8 cellular contexts compared by ENCODE assay signal in the genomic region with DNA sequence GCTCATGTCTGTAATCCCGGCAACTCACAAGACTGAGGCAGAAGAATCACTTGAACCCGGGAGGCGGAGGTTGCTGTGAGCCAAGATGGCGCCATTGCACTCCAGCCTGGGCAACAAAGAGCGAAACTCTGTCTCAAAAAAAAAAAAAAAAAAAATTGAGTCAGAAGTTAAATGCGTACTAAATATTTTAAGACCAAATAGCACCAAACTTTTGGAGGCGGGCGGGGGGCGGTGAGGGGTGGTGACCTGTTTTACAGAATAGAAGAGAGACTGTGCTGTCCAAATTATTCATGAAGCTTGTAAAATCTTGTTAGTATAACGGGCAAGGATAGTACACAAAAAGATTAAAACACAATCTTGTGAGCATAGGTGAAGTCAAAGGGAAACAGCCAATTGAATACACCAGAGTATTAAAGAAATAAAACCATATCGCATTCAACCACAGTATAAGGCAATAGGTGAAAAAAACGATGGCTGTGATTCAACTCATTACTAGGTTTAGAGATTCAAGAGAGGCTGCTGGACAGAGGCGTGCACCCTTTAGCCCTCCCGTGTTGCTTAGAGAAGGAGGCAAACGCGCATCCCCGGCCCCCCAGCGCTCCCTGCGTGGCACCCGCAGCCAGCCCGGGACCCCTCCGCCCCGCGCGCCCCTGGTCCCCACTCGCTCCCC. TPM values are rescaled to one million over a fixed set of nuclear protein-coding genes. Genes with fewer than 3 reads are reported as not detected.
DNase-seq lines count a peak whose midpoint lies in the region; ATAC-seq, FAIRE-seq and TF ChIP-seq lines count a peak whose summit lies in the region.

No MANE protein-coding gene starts in this region.

- peaks cover 100% of the 10 kb centered on the region for H3K36me3 Mint-ChIP-seq in nephron progenitor cell (ENCODE audit: low read depth)

- peak; percentile 15 for FAIRE-seq in H54 (lab: Jason Lieb, UNC)

- no peak overlapping the region for H3K27ac Mint-ChIP-seq in nephron progenitor cell

- peaks cover 100% of the 10 kb centered on the region for H3K9me3 Mint-ChIP-seq in nephron progenitor cell

- TF ChIP-seq CTCF in AG10803 (conservative IDR thresholded peaks at IDR 0.05; ENCODE audit: low read length) (no peak), nephron progenitor cell (IDR thresholded peaks at IDR 0.05) (no peak)

- intact Hi-C loops in posterior vena cava (cut with DNase I) = no loop called here

- in situ Hi-C loops in SK-MEL-5 (cut with HindIII; ENCODE audit: low pct_unique_long_range_greater_than_20kb, low sequenced_read_pairs) = no loop called here

- peak overlapping the region; percentile 82 for H3K27ac ChIP-seq in epithelial cell of prostate

- no peak for TF ChIP-seq POLR2A in H54 (IDR thresholded peaks at IDR 0.05; ENCODE audit: low read depth, low read length)

- H3K27me3 Mint-ChIP-seq in nephron progenitor cell (ENCODE audit: low read depth, poor library complexity) = peaks cover 6% of the 10 kb centered on the region

- ATAC-seq in GM18868 (IDR thresholded peaks at IDR 0.05; ENCODE audit: unreplicated experiment) = no peak

- DNase-seq in AG10803 (ENCODE audit: low read depth) = peak; percentile 14
- DNase-seq in H54 (ENCODE audit: insufficient read length, low spot score) = no peak
- DNase-seq in SK-MEL-5 (ENCODE audit: low read depth, low spot score) = peak; percentile 38
- no peak for DNase-seq in epithelial cell of prostate (ENCODE audit: low read depth, low spot score)
- peak; percentile 6 for DNase-seq in nephron progenitor cell
- no peak for DNase-seq in posterior vena cava (ENCODE audit: low spot score)
- no peak for DNase-seq in kidney tubule cell (ENCODE audit: low spot score)

- H3K4me3 Mint-ChIP-seq in nephron progenitor cell = peak overlapping the region; percentile 98

- H3K4me1 Mint-ChIP-seq in nephron progenitor cell = peaks cover 14% of the 10 kb centered on the region

- peak overlapping the region; percentile 92 for H3K4me3 ChIP-seq in AG10803 (ENCODE audit: low read length)

RNA-seq across cellular contexts. Expression of gene ZNF891, which starts 0.6 kb away (rescaled TPM):
- total RNA-seq in SK-MEL-5 (2014; rRNA removed; shearing (Covaris generic)) = 1.3 and 1.4 TPM in 2 replicates
- 0.56 and 1.1 TPM in 2 replicates for polyA plus RNA-seq in SK-MEL-5 (2015; cell fraction: cytosol; rRNA removed)
- polyA plus RNA-seq in SK-MEL-5 (2015; cell fraction: nucleus; rRNA removed) = 10.2 and 11.9 TPM in 2 replicates
- total RNA-seq in posterior vena cava = 1 to 10 TPM; 2.5 to 2.8 TPM

RNA-seq across cellular contexts. Expression of gene ZNF10, which starts 0.9 kb away (rescaled TPM):
- total RNA-seq in SK-MEL-5 (2014; rRNA removed; shearing (Covaris generic)) = 3.5 and 4.0 TPM in 2 replicates
- polyA plus RNA-seq in SK-MEL-5 (2015; cell fraction: cytosol; rRNA removed) = 3.0 and 6.9 TPM in 2 replicates
- polyA plus RNA-seq in SK-MEL-5 (2015; cell fraction: nucleus; rRNA removed) = 27.3 and 36.8 TPM in 2 replicates
- total RNA-seq in posterior vena cava = 10 to 100 TPM in 1 of 2 donors, 1 to 10 TPM in 1; 9.2 to 10.5 TPM

RNA-seq across cellular contexts. Expression of gene ZNF140, which starts 48.8 kb away (rescaled TPM):
- 21.5 and 24.8 TPM in 2 replicates for total RNA-seq in SK-MEL-5 (2014; rRNA removed; shearing (Covaris generic))
- 11.0 and 12.5 TPM in 2 replicates for polyA plus RNA-seq in SK-MEL-5 (2015; cell fraction: cytosol; rRNA removed)
- polyA plus RNA-seq in SK-MEL-5 (2015; cell fraction: nucleus; rRNA removed) = 34.0 and 36.9 TPM in 2 replicates
- total RNA-seq in posterior vena cava = 10 to 100 TPM; 11.2 to 13.4 TPM

RNA-seq across cellular contexts. Expression of gene ZNF268, which starts 51.8 kb away (rescaled TPM):
- 34.0 and 35.5 TPM in 2 replicates for total RNA-seq in SK-MEL-5 (2014; rRNA removed; shearing (Covaris generic))
- polyA plus RNA-seq in SK-MEL-5 (2015; cell fraction: cytosol; rRNA removed) = 9.6 and 15.4 TPM in 2 replicates
- polyA plus RNA-seq in SK-MEL-5 (2015; cell fraction: nucleus; rRNA removed) = 11.3 and 12.2 TPM in 2 replicates
- 10 to 100 TPM; 19.0 to 20.4 TPM for total RNA-seq in posterior vena cava

Comparison
In these comparisons a context has a peak if more than half of its experiments do, and no peak if none do; other contexts are left out.
1. DNase-seq: peak in AG10803 (single experiment), SK-MEL-5 (single experiment) and nephron progenitor cell (single experiment); none in H54 (single experiment), epithelial cell of prostate (single experiment), posterior vena cava (single experiment) and kidney tubule cell (single experiment).